Comparison of ENCODE assay signal across 1 cellular context in genomic region chr5:122845253-122846050, GRCh38.
TF ChIP-seq lines count a peak whose summit lies in the region.

A gene with protein sequence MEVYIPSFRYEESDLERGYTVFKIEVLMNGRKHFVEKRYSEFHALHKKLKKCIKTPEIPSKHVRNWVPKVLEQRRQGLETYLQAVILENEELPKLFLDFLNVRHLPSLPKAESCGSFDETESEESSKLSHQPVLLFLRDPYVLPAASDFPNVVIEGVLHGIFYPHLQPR (plus strand): TSS chr5:122845613. CDS start chr5:122845634, 21 bp downstream.

TF ChIP-seq in HepG2, 621 proteins besides CTCF, POLR2A, EP300 and RAD21 (continued from another document and continues in another):
- no peak for TF ChIP-seq HHEX (CRISPR knock-in tag; IDR thresholded peaks at IDR 0.05)
- TF ChIP-seq NFATC3 (CRISPR knock-in tag; IDR thresholded peaks at IDR 0.05) = no peak
- TF ChIP-seq STAT6 (CRISPR knock-in tag; IDR thresholded peaks at IDR 0.05; ENCODE audit: borderline replicate concordance) = no peak
- no peak for TF ChIP-seq ZNF773 (CRISPR knock-in tag; IDR thresholded peaks at IDR 0.05; ENCODE audit: borderline replicate concordance)
- no peak for TF ChIP-seq DMTF1 (CRISPR knock-in tag; IDR thresholded peaks at IDR 0.05)
- no peak for TF ChIP-seq FOXP1 (IDR thresholded peaks at IDR 0.05)
- TF ChIP-seq FOXP1 (CRISPR knock-in tag; IDR thresholded peaks at IDR 0.05) = 0 out of 2 replicates have a peak, but pooled peaks have one; percentile 6
- TF ChIP-seq SAP130 (CRISPR knock-in tag; IDR thresholded peaks at IDR 0.05; ENCODE audit: low read depth) = peak; percentile 78
- no peak; the same call in 1 of the 2 replicates for TF ChIP-seq FOXA3 (CRISPR knock-in tag; IDR thresholded peaks at IDR 0.05)
- peak; percentile 84 for TF ChIP-seq YEATS4 (CRISPR knock-in tag; IDR thresholded peaks at IDR 0.05; ENCODE audit: borderline replicate concordance)
- no peak; the same call in 1 of the 2 replicates for TF ChIP-seq ZMAT3 (CRISPR knock-in tag; conservative IDR thresholded peaks at IDR 0.05)
- TF ChIP-seq CHD2 (IDR thresholded peaks at IDR 0.05; ENCODE audit: low read depth, low read length) = no peak
- no peak for TF ChIP-seq RXRB (CRISPR knock-in tag; IDR thresholded peaks at IDR 0.05; ENCODE audit: borderline replicate concordance)
- TF ChIP-seq PAWR (CRISPR knock-in tag; IDR thresholded peaks at IDR 0.05; ENCODE audit: borderline replicate concordance) = no peak
- no peak for TF ChIP-seq ZNF530 (CRISPR knock-in tag; IDR thresholded peaks at IDR 0.05; ENCODE audit: low read depth)
- no peak for TF ChIP-seq ZMAT5 (CRISPR knock-in tag; IDR thresholded peaks at IDR 0.05; ENCODE audit: borderline replicate concordance, low read depth)
- TF ChIP-seq PRDM10 (CRISPR knock-in tag; IDR thresholded peaks at IDR 0.05; ENCODE audit: low read depth) = no peak
- no peak for TF ChIP-seq CSRNP1 (CRISPR knock-in tag; IDR thresholded peaks at IDR 0.05)
- TF ChIP-seq ZNF260 (CRISPR knock-in tag; IDR thresholded peaks at IDR 0.05; ENCODE audit: borderline replicate concordance, low read depth) = no peak
- peak; percentile 68 for TF ChIP-seq ZNF574 (CRISPR knock-in tag; IDR thresholded peaks at IDR 0.05)
- TF ChIP-seq ZNF83 (CRISPR knock-in tag; IDR thresholded peaks at IDR 0.05; ENCODE audit: borderline replicate concordance) = no peak
- peak; percentile 62 for TF ChIP-seq ELF1 (CRISPR knock-in tag; IDR thresholded peaks at IDR 0.05)
- peak; percentile 77; the same call in 1 of the 2 replicates for TF ChIP-seq ZSCAN21 (CRISPR knock-in tag; IDR thresholded peaks at IDR 0.05; ENCODE audit: borderline replicate concordance)
- no peak for TF ChIP-seq ZNF572 (CRISPR knock-in tag; IDR thresholded peaks at IDR 0.05)
- no peak for TF ChIP-seq NFE2 (CRISPR knock-in tag; IDR thresholded peaks at IDR 0.05)
- TF ChIP-seq, protein P1, sequence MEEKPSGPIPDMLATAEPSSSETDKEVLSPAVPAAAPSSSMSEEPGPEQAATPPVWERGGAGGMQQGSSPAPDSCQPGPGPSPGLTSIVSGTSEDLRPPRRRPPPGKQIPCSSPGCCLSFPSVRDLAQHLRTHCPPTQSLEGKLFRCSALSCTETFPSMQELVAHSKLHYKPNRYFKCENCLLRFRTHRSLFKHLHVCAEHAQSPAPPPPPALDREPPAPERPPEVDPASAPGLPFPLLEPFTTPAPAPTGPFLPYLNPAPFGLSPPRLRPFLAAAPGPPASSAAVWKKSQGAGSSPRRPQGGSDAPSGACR (CRISPR knock-in tag; IDR thresholded peaks at IDR 0.05) = no peak
- TF ChIP-seq REPIN1 (CRISPR knock-in tag; IDR thresholded peaks at IDR 0.05; ENCODE audit: borderline replicate concordance, low read depth) = no peak
- TF ChIP-seq ZNF496 (CRISPR knock-in tag; IDR thresholded peaks at IDR 0.05; ENCODE audit: insufficient replicate concordance) = no peak
- TF ChIP-seq ZGPAT (CRISPR knock-in tag; IDR thresholded peaks at IDR 0.05) = 0 out of 2 replicates have a peak, but pooled peaks have one; percentile 34
- no peak for TF ChIP-seq ZHX2 (IDR thresholded peaks at IDR 0.05; ENCODE audit: low read depth)
- TF ChIP-seq ZHX2 (CRISPR knock-in tag; IDR thresholded peaks at IDR 0.05; ENCODE audit: borderline replicate concordance) = no peak
- peak; percentile 85; the same call in 1 of the 2 replicates for TF ChIP-seq SIN3A (IDR thresholded peaks at IDR 0.05; ENCODE audit: borderline replicate concordance, low read depth, low read length)
- TF ChIP-seq NPAS2 (CRISPR knock-in tag; IDR thresholded peaks at IDR 0.05; ENCODE audit: borderline replicate concordance) = no peak
- no peak for TF ChIP-seq XBP1 (CRISPR knock-in tag; IDR thresholded peaks at IDR 0.05)
- TF ChIP-seq SALL1 (CRISPR knock-in tag; IDR thresholded peaks at IDR 0.05) = peak; percentile 59; the same call in 1 of the 2 replicates
- TF ChIP-seq RBM39 (IDR thresholded peaks at IDR 0.05; ENCODE audit: low read depth, low read length, poor library complexity, severe bottlenecking) = no peak
